ENCODE assay signal across 26 cellular contexts in the genomic region with DNA sequence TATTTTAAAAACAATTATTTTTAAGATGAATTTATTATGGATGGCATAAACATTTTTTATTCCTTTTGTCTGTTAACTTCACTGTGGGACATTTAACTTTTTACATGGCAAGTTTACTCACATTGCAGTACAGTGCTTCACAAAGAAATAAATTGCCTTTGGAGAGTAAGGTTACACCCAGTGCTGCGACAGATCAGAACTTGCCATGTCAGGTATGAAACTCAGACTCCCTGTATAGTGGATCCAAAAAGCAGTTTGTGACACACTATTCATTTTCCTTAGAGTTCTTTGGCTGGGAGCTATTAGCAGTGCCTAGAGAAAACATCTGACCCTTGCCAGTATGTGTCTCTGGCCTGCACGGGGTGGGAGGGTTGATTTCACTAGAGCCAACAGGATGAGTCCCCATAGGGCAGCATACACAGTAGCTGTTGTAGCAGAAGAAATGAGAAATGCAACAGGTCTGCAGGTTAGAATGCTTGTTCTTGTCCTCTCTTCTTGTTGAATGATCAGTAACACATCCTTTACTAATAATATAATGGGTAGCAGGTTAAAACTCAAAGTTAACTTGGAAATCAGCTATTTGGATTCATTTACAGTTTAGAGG. TPM values are rescaled to one million over a fixed set of nuclear protein-coding genes. Genes with fewer than 3 reads are reported as not detected.
DNase-seq lines count a peak whose midpoint lies in the region; ATAC-seq and TF ChIP-seq lines count a peak whose summit lies in the region.
"Had no signal": no experiment of that assay in that cellular context is flagged by ENCODE, and none has a peak within 500 bp of the region (broad histone marks: within the 10 kb centered on the region; RNA-seq: fewer than 3 reads in every experiment).

No MANE protein-coding gene starts in this region.

- H3K4me1 ChIP-seq in mammary epithelial cell (ENCODE audit: insufficient read depth, low read length) (peaks cover 4% of the 10 kb centered on the region), breast epithelium (no peaks in the 10 kb centered on the region), RWPE2 (ENCODE audit: insufficient read depth, poor library complexity, severe bottlenecking) (peaks cover 2% of the 10 kb centered on the region)
- H3K4me1 ChIP-seq: A549, Caco-2 had no signal

- TF ChIP-seq CTCF in mammary epithelial cell (conservative IDR thresholded peaks at IDR 0.05 in 1 of 2, IDR thresholded peaks at IDR 0.05 in 1 of 2; ENCODE audit: extremely low read depth in 1 of 2, insufficient read depth in 1 of 2, low read depth in 1 of 2, low read length in 2 of 2) (no peak), breast epithelium (IDR thresholded peaks at IDR 0.05) (no peak), RWPE2 (IDR thresholded peaks at IDR 0.05; ENCODE audit: poor library complexity, severe bottlenecking) (no peak), mesothelial cell of epicardium (IDR thresholded peaks at IDR 0.05; ENCODE audit: unreplicated experiment) (no peak)

- no peaks in the 10 kb centered on the region for H3K79me2 ChIP-seq in mammary epithelial cell (ENCODE audit: insufficient read depth, low read length)

- in situ Hi-C loops in mammary epithelial cell (cut with MboI; ENCODE audit: low sequenced_read_pairs in 2 of 2) = loop anchor here (10.0 to 25.0 kb wide), 2 partner anchors 305 to 307 kb away; no protein-coding TSS in a partner anchor

- H4K20me1 ChIP-seq in mammary epithelial cell (ENCODE audit: insufficient read depth, low read length) = no peaks in the 10 kb centered on the region

- H3K4me3 ChIP-seq in mammary epithelial cell (replicated peaks in 1 of 3; ENCODE audit: insufficient read depth in 1 of 3, low read depth in 2 of 3, low read length in 3 of 3) (no peak overlapping the region), breast epithelium (no peak overlapping the region), RWPE2 (ENCODE audit: severe bottlenecking) (no peak overlapping the region)
- H3K4me3 ChIP-seq: A549, GM12878 had no signal

- H3K27me3 ChIP-seq in mammary epithelial cell (ENCODE audit: insufficient read depth, low read length) (no peaks in the 10 kb centered on the region), breast epithelium (no peaks in the 10 kb centered on the region), RWPE2 (ENCODE audit: insufficient read depth, poor library complexity, severe bottlenecking) (no peaks in the 10 kb centered on the region)

- H3K27ac Mint-ChIP-seq in mesothelial cell of epicardium = peak overlapping the region; percentile 18
- H3K27ac Mint-ChIP-seq: B cell had no signal

- no peak overlapping the region for H3K4me3 Mint-ChIP-seq in mesothelial cell of epicardium
- H3K4me3 Mint-ChIP-seq: B cell, CD14-positive monocyte had no signal

- intact Hi-C loops in mammary epithelial cell (cut with micrococcal nuclease) (no loop called here), breast epithelium (cut with DNase I; ENCODE audit: low total_unique reads) (no loop called here)

- ATAC-seq in RWPE2 (ENCODE audit: low read depth) (peak; percentile 41), HG02970 (IDR thresholded peaks at IDR 0.05; ENCODE audit: low FRiP score, unreplicated experiment) (no peak)
- ATAC-seq: A549 had no signal

- peak overlapping the region; percentile 51 for H3K4me2 ChIP-seq in mammary epithelial cell (ENCODE audit: insufficient read depth, low read depth, low read length)
- H3K4me2 ChIP-seq: A549 had no signal

- peaks cover 10% of the 10 kb centered on the region for H3K4me1 Mint-ChIP-seq in mesothelial cell of epicardium

- peaks cover 12% of the 10 kb centered on the region for H3K36me3 Mint-ChIP-seq in mesothelial cell of epicardium
- H3K36me3 Mint-ChIP-seq: CD14-positive monocyte had no signal

- peak; percentile 30 for DNase-seq in mammary epithelial cell
- DNase-seq in breast epithelium (ENCODE audit: low spot score in 2 of 2) = no peak
- no peak for DNase-seq in RWPE2 (ENCODE audit: low spot score)
- no peak for DNase-seq in mesothelial cell of epicardium (ENCODE audit: low spot score in 2 of 2, unreplicated experiment in 2 of 2)
- no peak for DNase-seq in cerebellar cortex (ENCODE audit: low spot score)
- DNase-seq in T-helper 2 cell = no peak
- DNase-seq: Caco-2; DMS 273 treated with DMSO at 0.1 percent for 48 hours; DMS79 treated with DMSO at 0.1 percent for 48 hours; GOT3; HCEC 1CT; KG1; NCI-H1092; NCI-H1436; NCI-H187 treated with DMSO at 0.1 percent for 48 hours; NCI-H2107; NCI-H2227 treated with DMSO at 0.1 percent for 48 hours; NCI-H510A; NCI-H748 treated with DMSO at 0.1 percent for 48 hours; NK-92 treated with Interleukin-12 subunit alpha and Interleukin-12 subunit beta, amount 100 ng/mL, for 24 hours; SIG-M5 had no signal

- dilution Hi-C loops in mammary epithelial cell (cut with HindIII; ENCODE audit: low sequenced_read_pairs) = no loop called here

- WGBS in mammary epithelial cell (ENCODE audit: low coverage, missing lambda C conversion rate) = 4% methylated on average over 2 of the region's 2 CpGs

- no peak overlapping the region for H3K9ac ChIP-seq in mammary epithelial cell (ENCODE audit: insufficient read depth, low read length)

- H3K36me3 ChIP-seq in mammary epithelial cell (ENCODE audit: insufficient read depth, low read length) (no peaks in the 10 kb centered on the region), breast epithelium (no peaks in the 10 kb centered on the region), RWPE2 (ENCODE audit: low read depth) (no peaks in the 10 kb centered on the region)

- no peak for TF ChIP-seq POLR2A in breast epithelium (IDR thresholded peaks at IDR 0.05)

- no peaks in the 10 kb centered on the region for H3K27me3 Mint-ChIP-seq in mesothelial cell of epicardium (ENCODE audit: low read depth)
- H3K27me3 Mint-ChIP-seq: B cell had no signal

- peaks cover 37% of the 10 kb centered on the region for H3K9me3 Mint-ChIP-seq in mesothelial cell of epicardium

- H3K9me3 ChIP-seq in mammary epithelial cell (replicated peaks; ENCODE audit: insufficient read depth, low read length) = no peaks in the 10 kb centered on the region
- H3K9me3 ChIP-seq in breast epithelium = no peaks in the 10 kb centered on the region
- no peaks in the 10 kb centered on the region for H3K9me3 ChIP-seq in RWPE2 (ENCODE audit: severe bottlenecking)
- H3K9me3 ChIP-seq: A549 had no signal

- CTCF ChIA-PET in mammary epithelial cell (lab: Charles Lee; ENCODE audit: low non-redundant PET) = interaction anchor here (0.9 kb wide), 1 partner anchor 311 kb away, joined by 3 read pairs; no protein-coding TSS in a partner anchor

- H2AFZ ChIP-seq in mammary epithelial cell (ENCODE audit: low read depth, low read length) = peak overlapping the region; percentile 67

- no TSS peak for BruUV-seq in mammary epithelial cell (replicated peaks; lab: Mats Ljungman, UMichigan)

- H3K27ac ChIP-seq in mammary epithelial cell (ENCODE audit: insufficient read depth, low read depth, low read length) (no peak overlapping the region), breast epithelium (no peak overlapping the region), RWPE2 (ENCODE audit: poor library complexity, severe bottlenecking) (no peak overlapping the region)
- H3K27ac ChIP-seq: A549 had no signal

RNA-seq across cellular contexts. Expression of a gene that starts 42.9 kb away (rescaled TPM):
- total RNA-seq in mammary epithelial cell (10 to 100 TPM; 52.8 to 95.9 TPM), breast epithelium (1 to 10 TPM; 5.3 to 6.7 (median 5.6) TPM), mesothelial cell of epicardium (65.8 to 68.4 TPM (median 67.4 TPM) in 3 replicates)
- polyA plus RNA-seq in mammary epithelial cell = 32.8 TPM
- 90.4 TPM for polyA minus RNA-seq in mammary epithelial cell
